In the genomic region with DNA sequence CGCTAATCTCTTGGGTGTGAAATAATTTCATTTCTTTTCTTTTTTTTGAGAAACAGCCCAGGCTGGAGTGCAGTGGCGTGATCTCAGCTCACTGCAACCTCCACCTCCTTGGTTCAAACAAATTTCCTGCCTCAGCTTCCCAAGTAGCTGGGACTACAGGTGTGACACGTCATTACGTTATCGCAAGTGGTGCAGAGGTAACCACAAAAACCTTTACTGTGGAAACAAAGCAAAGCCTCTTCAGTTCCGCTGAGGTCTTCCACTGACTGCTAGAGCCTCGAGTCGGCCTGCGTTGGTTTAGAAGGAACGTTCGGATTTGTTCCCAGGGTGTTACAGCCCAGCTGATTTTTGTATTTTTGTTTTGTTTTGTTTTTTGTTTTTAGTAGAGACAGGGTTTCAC, we compare ENCODE assay signal across 13 cellular contexts. TPM values are rescaled to one million over a fixed set of nuclear protein-coding genes. Genes with fewer than 3 reads are reported as not detected.
DNase-seq lines count a peak whose midpoint lies in the region; ATAC-seq and TF ChIP-seq lines count a peak whose summit lies in the region.
"Had no signal": no experiment of that assay in that cellular context is flagged by ENCODE, and none has a peak within 500 bp of the region (broad histone marks: within the 10 kb centered on the region; RNA-seq: fewer than 3 reads in every experiment).

No MANE protein-coding gene starts in this region.

- H3K27ac Mint-ChIP-seq in CD4-positive, CD25-positive, alpha-beta regulatory T cell: peak overlapping the region; percentile 85 to 93 (median 92)
- peak overlapping the region; percentile 90 for H3K27ac Mint-ChIP-seq in T-helper 1 cell treated with Interleukin-12 subunit alpha and Interleukin-12 subunit beta and Interleukin-4 antibody, amounts not matched to agents 30 μg/mL and 1 μg/mL, for 36 hours

- no peak for TF ChIP-seq CTCF in coronary artery (IDR thresholded peaks at IDR 0.05)

- no peaks in the 10 kb centered on the region for H3K36me3 Mint-ChIP-seq in CD4-positive, CD25-positive, alpha-beta regulatory T cell
- peaks cover 3% of the 10 kb centered on the region for H3K36me3 Mint-ChIP-seq in T-helper 1 cell treated with Interleukin-12 subunit alpha and Interleukin-12 subunit beta and Interleukin-4 antibody, amounts not matched to agents 30 μg/mL and 1 μg/mL, for 36 hours (ENCODE audit: low read depth)

- no peaks in the 10 kb centered on the region for H3K9me3 Mint-ChIP-seq in CD4-positive, CD25-positive, alpha-beta regulatory T cell
- no peaks in the 10 kb centered on the region for H3K9me3 Mint-ChIP-seq in T-helper 1 cell treated with Interleukin-12 subunit alpha and Interleukin-12 subunit beta and Interleukin-4 antibody, amounts not matched to agents 30 μg/mL and 1 μg/mL, for 36 hours

- H3K36me3 ChIP-seq in CD4-positive, CD25-positive, alpha-beta regulatory T cell (ENCODE audit: control insufficient read depth, insufficient read depth, low read length): no peaks in the 10 kb centered on the region
- no peaks in the 10 kb centered on the region for H3K36me3 ChIP-seq in effector memory CD4-positive, alpha-beta T cell (ENCODE audit: control insufficient read depth, insufficient read depth, low read length)

- H3K4me1 ChIP-seq in CD4-positive, CD25-positive, alpha-beta regulatory T cell (ENCODE audit: control insufficient read depth, insufficient read depth, low read length, poor library complexity, severe bottlenecking): peaks cover 33% of the 10 kb centered on the region
- peaks cover 14% of the 10 kb centered on the region for H3K4me1 ChIP-seq in effector memory CD4-positive, alpha-beta T cell (ENCODE audit: control insufficient read depth, insufficient read depth, low read length, poor library complexity, severe bottlenecking)

- no peaks in the 10 kb centered on the region for H3K27me3 ChIP-seq in CD4-positive, CD25-positive, alpha-beta regulatory T cell (ENCODE audit: control insufficient read depth, insufficient read depth, low read length)
- H3K27me3 ChIP-seq in effector memory CD4-positive, alpha-beta T cell (replicated peaks; ENCODE audit: control insufficient read depth, insufficient read depth, low read length, poor library complexity, severe bottlenecking): no peaks in the 10 kb centered on the region

- peak; percentile 25 to 29 for ATAC-seq in CD4-positive, CD25-positive, alpha-beta regulatory T cell (ENCODE audit: low read depth in 2 of 2)
- ATAC-seq in HG03571 (IDR thresholded peaks at IDR 0.05; ENCODE audit: unreplicated experiment): no peak

- H3K4me3 ChIP-seq in CD4-positive, CD25-positive, alpha-beta regulatory T cell (ENCODE audit: low read depth, low read length): peak overlapping the region; percentile 65
- no peak overlapping the region for H3K4me3 ChIP-seq in effector memory CD4-positive, alpha-beta T cell (ENCODE audit: insufficient read depth, low read depth, low read length, poor library complexity, severe bottlenecking)
- H3K4me3 ChIP-seq in coronary artery: no peak overlapping the region

- peak overlapping the region; percentile 75 to 87 (median 80) for H3K4me3 Mint-ChIP-seq in CD4-positive, CD25-positive, alpha-beta regulatory T cell
- peak overlapping the region; percentile 75 for H3K4me3 Mint-ChIP-seq in T-helper 1 cell treated with Interleukin-12 subunit alpha and Interleukin-12 subunit beta and Interleukin-4 antibody, amounts not matched to agents 30 μg/mL and 1 μg/mL, for 36 hours

- H3K27me3 Mint-ChIP-seq in CD4-positive, CD25-positive, alpha-beta regulatory T cell: no peaks in the 10 kb centered on the region
- H3K27me3 Mint-ChIP-seq in T-helper 1 cell treated with Interleukin-12 subunit alpha and Interleukin-12 subunit beta and Interleukin-4 antibody, amounts not matched to agents 30 μg/mL and 1 μg/mL, for 36 hours (ENCODE audit: low read depth): peaks cover 5% of the 10 kb centered on the region

- peaks cover 17 to 38% (median 25%) of the 10 kb centered on the region in 4 donors for H3K4me1 Mint-ChIP-seq in CD4-positive, CD25-positive, alpha-beta regulatory T cell
- peaks cover 34% of the 10 kb centered on the region for H3K4me1 Mint-ChIP-seq in T-helper 1 cell treated with Interleukin-12 subunit alpha and Interleukin-12 subunit beta and Interleukin-4 antibody, amounts not matched to agents 30 μg/mL and 1 μg/mL, for 36 hours (ENCODE audit: low read depth)

- peak overlapping the region; percentile 76 for H3K27ac ChIP-seq in CD4-positive, CD25-positive, alpha-beta regulatory T cell (ENCODE audit: insufficient read depth, low read length, poor library complexity, severe bottlenecking)
- H3K27ac ChIP-seq in effector memory CD4-positive, alpha-beta T cell (ENCODE audit: insufficient read depth, low read length, poor library complexity, severe bottlenecking): peak overlapping the region; percentile 65
- H3K27ac ChIP-seq in caudate nucleus (ENCODE audit: low read depth, low read length): no peak overlapping the region
- no peak overlapping the region for H3K27ac ChIP-seq in coronary artery

- no peaks in the 10 kb centered on the region for H3K9me3 ChIP-seq in CD4-positive, CD25-positive, alpha-beta regulatory T cell (ENCODE audit: control insufficient read depth in 2 of 2, low read length in 2 of 2)
- H3K9me3 ChIP-seq in effector memory CD4-positive, alpha-beta T cell (ENCODE audit: control insufficient read depth, low read length): no peaks in the 10 kb centered on the region

- DNase-seq in CD4-positive, CD25-positive, alpha-beta regulatory T cell: peak; percentile 47 to 80 (median 72)
- DNase-seq in activated T-helper 1 cell treated with Interleukin-2 at 50 U/mL for 16 hours (ENCODE audit: low read depth): peak; percentile 31
- peak; percentile 54 to 64 (median 60) for DNase-seq in effector memory CD4-positive, alpha-beta T cell
- DNase-seq in caudate nucleus (lab: John Stamatoyannopoulos, UW): no peak
- no peak for DNase-seq in coronary artery (ENCODE audit: low spot score)
- no peak for DNase-seq in DMS 273 (lab: John Stamatoyannopoulos, UW; ENCODE audit: unreplicated experiment)
- DNase-seq: amniotic stem cell, DMS53, KBM-7, NCI-H146, Right ventricle myocardium superior had no signal

RNA-seq across cellular contexts. Expression of gene ZNF784, which starts 2.0 kb away (rescaled TPM):
- total RNA-seq in CD4-positive, CD25-positive, alpha-beta regulatory T cell: 11.1 TPM
- 1 to 10 TPM; 1.0 to 2.4 (median 1.6) TPM for polyA plus RNA-seq in CD4-positive, CD25-positive, alpha-beta regulatory T cell

RNA-seq across cellular contexts. Expression of gene ZNF580, which starts 14.5 kb away (rescaled TPM):
- 30.8 TPM for total RNA-seq in CD4-positive, CD25-positive, alpha-beta regulatory T cell
- 10 to 100 TPM; 14.3 to 18.9 (median 16.0) TPM for polyA plus RNA-seq in CD4-positive, CD25-positive, alpha-beta regulatory T cell

RNA-seq across cellular contexts. Expression of gene ZNF581, which starts 17.1 kb away (rescaled TPM):
- total RNA-seq in CD4-positive, CD25-positive, alpha-beta regulatory T cell: 23.7 TPM
- 10 to 100 TPM; 26.5 to 36.6 (median 35.1) TPM for polyA plus RNA-seq in CD4-positive, CD25-positive, alpha-beta regulatory T cell

RNA-seq across cellular contexts. Expression of gene ZNF865, which starts 20.9 kb away (rescaled TPM):
- 12.8 TPM for total RNA-seq in CD4-positive, CD25-positive, alpha-beta regulatory T cell
- under 1 TPM; 0.05 to 0.13 (median 0.10) TPM for polyA plus RNA-seq in CD4-positive, CD25-positive, alpha-beta regulatory T cell

RNA-seq across cellular contexts. Expression of gene CCDC106, which starts 21.7 kb away (rescaled TPM):
- 0.99 TPM for total RNA-seq in CD4-positive, CD25-positive, alpha-beta regulatory T cell
- 1 to 10 TPM in 1 of 4 donors, under 1 TPM in 3; 0.22 to 1.0 (median 0.51) TPM for polyA plus RNA-seq in CD4-positive, CD25-positive, alpha-beta regulatory T cell

Comparison
In these comparisons a context has a peak if more than half of its experiments do, and no peak if none do; other contexts are left out.
1. DNase-seq: peak in CD4-positive, CD25-positive, alpha-beta regulatory T cell (3 of 3), activated T-helper 1 cell treated with Interleukin-2 at 50 U/mL for 16 hours (single experiment) and effector memory CD4-positive, alpha-beta T cell (3 of 3); none in caudate nucleus (0 of 61), coronary artery (single experiment) and DMS 273 (single experiment).
2. H3K27ac ChIP-seq: peak in CD4-positive, CD25-positive, alpha-beta regulatory T cell (single experiment) and effector memory CD4-positive, alpha-beta T cell (single experiment); none in caudate nucleus (single experiment) and coronary artery (0 of 2).